8 cellular contexts compared by ENCODE assay signal in genomic region chr17:68019336-68019674, GRCh38. TPM values are rescaled to one million over a fixed set of nuclear protein-coding genes. Genes with fewer than 3 reads are reported as not detected.
DNase-seq lines count a peak whose midpoint lies in the region; ATAC-seq and TF ChIP-seq lines count a peak whose summit lies in the region.

No MANE protein-coding gene starts in this region.

- H3K4me1 Mint-ChIP-seq in activated CD4-positive, alpha-beta T cell treated with anti-CD3 and anti-CD28 coated beads, Interleukin-2, amount 10 ng/mL, durations not matched to agents 24 days and 14 days: peaks cover 14% of the 10 kb centered on the region
- H3K4me1 Mint-ChIP-seq in stimulated activated memory B cell treated with anti-CD40 and anti-IgM and Interleukin-4, amounts not matched to agents 10 μg/mL and 1 μg/mL and 100 μg/mL, for 72 hours: peaks cover 14% of the 10 kb centered on the region

- 77 to 86% methylated on average over 4 to 9 of the region's 9 CpGs for WGBS in gastroesophageal sphincter (ENCODE audit: low coverage in 1 of 2), 2 donors
- no CpG with 5 or more reads among the region's 9 CpGs for WGBS in trophoblast cell (ENCODE audit: extremely low coverage, insufficient coverage, insufficient read length)

- no peak overlapping the region for H4K8ac ChIP-seq in trophoblast cell (ENCODE audit: low read depth, low read length)

- no peaks in the 10 kb centered on the region for H3K9me3 ChIP-seq in gastroesophageal sphincter
- no peaks in the 10 kb centered on the region for H3K9me3 ChIP-seq in trophoblast cell (ENCODE audit: insufficient read depth, low read depth, low read length)

- DNase-seq in activated CD4-positive, alpha-beta T cell treated with anti-CD3 and anti-CD28 coated beads, Interleukin-2, amount 10 ng/mL, durations not matched to agents 24 days and 14 days: peak; percentile 66
- DNase-seq in activated CD4-positive, alpha-beta T cell treated with anti-CD3 and anti-CD28 coated beads, Interleukin-2, amount 50 U/mL, for 48 hours: no peak
- DNase-seq in RWPE1 (ENCODE audit: low spot score): no peak
- no peak for DNase-seq in stimulated activated CD4-positive, alpha-beta T cell treated with anti-CD3 and anti-CD28 coated beads, Interleukin-2, amount 100 ng/mL, for 24 hours
- no peak for DNase-seq in DMS79 treated with DMSO at 0.1 percent for 48 hours (lab: John Stamatoyannopoulos, UW)
- no peak for DNase-seq in trophoblast cell

- no peaks in the 10 kb centered on the region for H3K79me2 ChIP-seq in trophoblast cell (ENCODE audit: control insufficient read depth, insufficient read depth, low read length, poor library complexity)

- H3K36me3 Mint-ChIP-seq in activated CD4-positive, alpha-beta T cell treated with anti-CD3 and anti-CD28 coated beads, Interleukin-2, amount 10 ng/mL, durations not matched to agents 24 days and 14 days (ENCODE audit: low read depth): peaks cover 3% of the 10 kb centered on the region
- H3K36me3 Mint-ChIP-seq in stimulated activated memory B cell treated with anti-CD40 and anti-IgM and Interleukin-4, amounts not matched to agents 10 μg/mL and 1 μg/mL and 100 μg/mL, for 72 hours: no peaks in the 10 kb centered on the region

- TF ChIP-seq POLR2A in gastroesophageal sphincter (IDR thresholded peaks at IDR 0.05): no peak

- no peaks in the 10 kb centered on the region for H3K36me3 ChIP-seq in gastroesophageal sphincter
- H3K36me3 ChIP-seq in trophoblast cell (ENCODE audit: control insufficient read depth in 1 of 2, insufficient read depth in 2 of 2, low read length in 2 of 2): no peaks in the 10 kb centered on the region

- H3K9ac ChIP-seq in trophoblast cell (ENCODE audit: low read length): no peak overlapping the region

- intact Hi-C loops in activated CD4-positive, alpha-beta T cell treated with anti-CD3 and anti-CD28 coated beads, Interleukin-2, amount 10 ng/mL, durations not matched to agents 24 days and 14 days (cut with micrococcal nuclease): no loop called here

- CTCF ChIA-PET in RWPE1 (lab: Yijun Ruan, JAX): interaction anchor here (0.8 to 1.3 kb wide), 3 partner anchors 9 to 77 kb away, joined by 3 read pairs; no protein-coding TSS in a partner anchor

- H3K27me3 ChIP-seq in gastroesophageal sphincter (no peaks in the 10 kb centered on the region), trophoblast cell (ENCODE audit: insufficient read depth, low read length) (no peaks in the 10 kb centered on the region)

- H2BK120ac ChIP-seq in trophoblast cell (ENCODE audit: insufficient read depth, low read length, poor library complexity): no peak overlapping the region

- TF ChIP-seq EP300 in gastroesophageal sphincter (IDR thresholded peaks at IDR 0.05): no peak

- H2AFZ ChIP-seq in trophoblast cell (ENCODE audit: insufficient read depth, low read length, poor library complexity): no peak overlapping the region

- H3K4me2 ChIP-seq in trophoblast cell (ENCODE audit: low read length): no peak overlapping the region

- H4K91ac ChIP-seq in trophoblast cell (ENCODE audit: low read depth, low read length): no peak overlapping the region

- H2BK12ac ChIP-seq in trophoblast cell (ENCODE audit: low read length): no peak overlapping the region

- peak overlapping the region; percentile 87; the same call in 1 of the 2 replicates for H3K27ac ChIP-seq in RWPE1
- H3K27ac ChIP-seq in gastroesophageal sphincter: peak overlapping the region in 3 of 4 donors; percentile 60 to 92 (median 86)
- H3K27ac ChIP-seq in trophoblast cell (ENCODE audit: low read depth, low read length): no peak overlapping the region

- no peak overlapping the region for H3K4ac ChIP-seq in trophoblast cell (ENCODE audit: low read depth, low read length)

- no peak overlapping the region for H4K12ac ChIP-seq in trophoblast cell (ENCODE audit: low read depth, low read length)

- H3K14ac ChIP-seq in trophoblast cell (ENCODE audit: low read length): no peak overlapping the region

- no peak overlapping the region for H2BK5ac ChIP-seq in trophoblast cell (ENCODE audit: low read depth, low read length, poor library complexity)

- peak overlapping the region; percentile 82 for H3K4me3 Mint-ChIP-seq in activated CD4-positive, alpha-beta T cell treated with anti-CD3 and anti-CD28 coated beads, Interleukin-2, amount 10 ng/mL, durations not matched to agents 24 days and 14 days
- H3K4me3 Mint-ChIP-seq in stimulated activated memory B cell treated with anti-CD40 and anti-IgM and Interleukin-4, amounts not matched to agents 10 μg/mL and 1 μg/mL and 100 μg/mL, for 72 hours: no peak overlapping the region

- peaks cover 3% of the 10 kb centered on the region for H3K9me3 Mint-ChIP-seq in activated CD4-positive, alpha-beta T cell treated with anti-CD3 and anti-CD28 coated beads, Interleukin-2, amount 10 ng/mL, durations not matched to agents 24 days and 14 days
- H3K9me3 Mint-ChIP-seq in stimulated activated memory B cell treated with anti-CD40 and anti-IgM and Interleukin-4, amounts not matched to agents 10 μg/mL and 1 μg/mL and 100 μg/mL, for 72 hours: no peaks in the 10 kb centered on the region

- H3K4me1 ChIP-seq in gastroesophageal sphincter: peaks cover 0 to 9% (median 5%) of the 10 kb centered on the region in 3 donors
- H3K4me1 ChIP-seq in trophoblast cell (ENCODE audit: control insufficient read depth in 1 of 2, insufficient read depth in 2 of 2, low read length in 2 of 2): peaks cover 0 to 2% of the 10 kb centered on the region in 2 experiments

- ATAC-seq in gastroesophageal sphincter: no peak
- no peak for ATAC-seq in stimulated activated memory B cell treated with anti-CD40 and anti-IgM and Interleukin-4, amounts not matched to agents 10 μg/mL and 1 μg/mL and 100 μg/mL, for 72 hours

- peaks cover 5% of the 10 kb centered on the region for H3K79me1 ChIP-seq in trophoblast cell (ENCODE audit: low read length)

- peak overlapping the region in 1 of 2 donors; percentile 65 for H3K4me3 ChIP-seq in gastroesophageal sphincter
- no peak overlapping the region for H3K4me3 ChIP-seq in trophoblast cell (ENCODE audit: low read depth, low read length)

- POLR2A ChIA-PET in RWPE1 (lab: Yijun Ruan, JAX; ENCODE audit: low non-redundant PET): no interaction called here

- H2AK5ac ChIP-seq in trophoblast cell (ENCODE audit: low read length): no peak overlapping the region

- no peak overlapping the region for H3K23ac ChIP-seq in trophoblast cell (ENCODE audit: low read length)

- no peak overlapping the region for H3K18ac ChIP-seq in trophoblast cell (ENCODE audit: low read length)

- no peak for TF ChIP-seq CTCF in RWPE1 (conservative IDR thresholded peaks at IDR 0.05; ENCODE audit: low read depth)
- TF ChIP-seq CTCF in gastroesophageal sphincter (IDR thresholded peaks at IDR 0.05): no peak

- H3K27me3 Mint-ChIP-seq in activated CD4-positive, alpha-beta T cell treated with anti-CD3 and anti-CD28 coated beads, Interleukin-2, amount 10 ng/mL, durations not matched to agents 24 days and 14 days: peaks cover 12% of the 10 kb centered on the region
- no peaks in the 10 kb centered on the region for H3K27me3 Mint-ChIP-seq in stimulated activated memory B cell treated with anti-CD40 and anti-IgM and Interleukin-4, amounts not matched to agents 10 μg/mL and 1 μg/mL and 100 μg/mL, for 72 hours

- H3K27ac Mint-ChIP-seq in activated CD4-positive, alpha-beta T cell treated with anti-CD3 and anti-CD28 coated beads, Interleukin-2, amount 10 ng/mL, durations not matched to agents 24 days and 14 days: no peak overlapping the region
- peak overlapping the region; percentile 77 for H3K27ac Mint-ChIP-seq in stimulated activated memory B cell treated with anti-CD40 and anti-IgM and Interleukin-4, amounts not matched to agents 10 μg/mL and 1 μg/mL and 100 μg/mL, for 72 hours

RNA-seq across cellular contexts. Expression of gene KPNA2, which starts 16.2 kb away (rescaled TPM):
- 210 and 240 TPM in 2 replicates for total RNA-seq in activated CD4-positive, alpha-beta T cell treated with anti-CD3 and anti-CD28 coated beads, Interleukin-2, amount 10 ng/mL, durations not matched to agents 24 days and 14 days
- 10 to 100 TPM; 15.7 to 34.7 (median 21.0) TPM for total RNA-seq in gastroesophageal sphincter
- 215 and 223 TPM in 2 replicates for polyA plus RNA-seq in trophoblast cell (2013)

RNA-seq across cellular contexts. Expression of gene C17orf58, which starts 23.0 kb away (rescaled TPM):
- total RNA-seq in activated CD4-positive, alpha-beta T cell treated with anti-CD3 and anti-CD28 coated beads, Interleukin-2, amount 10 ng/mL, durations not matched to agents 24 days and 14 days: 26.6 and 28.0 TPM in 2 replicates
- total RNA-seq in gastroesophageal sphincter: 10 to 100 TPM in 1 of 4 donors, 1 to 10 TPM in 3; 5.3 to 17.8 (median 7.3) TPM
- polyA plus RNA-seq in trophoblast cell (2013): 7.4 and 8.3 TPM in 2 replicates
